ENCODE assay signal across 8 cellular contexts in the genomic region with DNA sequence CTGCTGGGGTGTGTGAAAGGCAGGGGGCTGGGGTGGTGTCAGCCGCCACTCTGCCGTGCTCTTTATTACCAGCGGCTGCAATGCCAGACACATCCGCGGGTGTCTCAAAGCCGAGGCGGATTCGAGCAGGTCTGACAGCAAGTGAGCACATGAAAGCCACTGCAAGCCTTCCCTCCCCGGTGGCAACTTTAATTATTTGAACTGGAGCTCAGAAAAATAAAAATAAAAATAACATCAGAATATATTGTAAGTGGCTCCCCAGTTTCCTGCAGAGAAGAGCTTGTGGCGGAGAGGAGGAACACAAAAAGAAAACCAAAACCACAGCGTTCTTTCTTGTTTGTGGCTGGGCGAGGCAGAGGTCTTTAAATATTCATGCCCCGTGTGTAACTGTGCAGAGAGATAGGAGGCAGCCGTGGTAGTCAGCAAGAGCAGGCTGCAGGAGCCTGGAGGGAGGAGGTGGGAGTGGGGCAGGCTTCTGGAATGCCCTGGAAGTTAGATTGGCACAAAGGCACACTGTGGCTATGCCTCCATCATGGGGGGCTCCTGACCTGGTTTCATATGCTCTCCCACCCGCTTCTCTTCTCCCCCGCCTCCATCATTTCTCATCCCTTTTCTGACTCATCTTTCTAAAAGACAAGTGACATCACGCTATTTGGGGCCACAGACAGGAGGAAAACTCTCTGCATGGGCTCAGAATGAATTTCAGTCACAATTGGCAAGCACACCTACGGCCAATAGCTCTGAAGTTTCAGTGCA.
DNase-seq lines count a peak whose midpoint lies in the region; ATAC-seq lines count a peak whose summit lies in the region.

No MANE protein-coding gene starts in this region.

- H3K36me3 Mint-ChIP-seq in activated naive CD4-positive, alpha-beta T cell treated with anti-CD3 and anti-CD28 coated beads, Interleukin-2, amount 50 U/mL, for 24 hours, result no peaks in the 10 kb centered on the region

- no peaks in the 10 kb centered on the region for H3K9me3 ChIP-seq in mucosa of rectum (ENCODE audit: control insufficient read depth in 2 of 2, low read length in 2 of 2)

- H3K4me1 Mint-ChIP-seq in activated naive CD4-positive, alpha-beta T cell treated with anti-CD3 and anti-CD28 coated beads, Interleukin-2, amount 50 U/mL, for 24 hours, result peaks cover 30% of the 10 kb centered on the region

- peaks cover 0 to 6% of the 10 kb centered on the region in 2 donors for H3K27me3 ChIP-seq in mucosa of rectum (ENCODE audit: control insufficient read depth in 2 of 2, insufficient read depth in 2 of 2, low read length in 2 of 2)

- H3K4me1 ChIP-seq in mucosa of rectum (ENCODE audit: control insufficient read depth in 2 of 2, insufficient read depth in 2 of 2, low read length in 2 of 2), result peaks cover 0 to 4% of the 10 kb centered on the region in 2 donors

- H3K4me3 ChIP-seq in mucosa of rectum (ENCODE audit: low read length in 2 of 2), result peak overlapping the region; percentile 20 to 50

- peaks cover 13% of the 10 kb centered on the region for H3K27me3 Mint-ChIP-seq in activated naive CD4-positive, alpha-beta T cell treated with anti-CD3 and anti-CD28 coated beads, Interleukin-2, amount 50 U/mL, for 24 hours

- H3K4me3 Mint-ChIP-seq in activated naive CD4-positive, alpha-beta T cell treated with anti-CD3 and anti-CD28 coated beads, Interleukin-2, amount 50 U/mL, for 24 hours, result peak overlapping the region; percentile 62

- H3K27ac ChIP-seq in mucosa of rectum (ENCODE audit: low read depth in 2 of 2, low read length in 2 of 2), result no peak overlapping the region

- H3K9me3 Mint-ChIP-seq in activated naive CD4-positive, alpha-beta T cell treated with anti-CD3 and anti-CD28 coated beads, Interleukin-2, amount 50 U/mL, for 24 hours, result no peaks in the 10 kb centered on the region

- H3K36me3 ChIP-seq in mucosa of rectum (ENCODE audit: control insufficient read depth in 2 of 2, insufficient read depth in 2 of 2, low read length in 2 of 2), result no peaks in the 10 kb centered on the region

- H3K27ac Mint-ChIP-seq in activated naive CD4-positive, alpha-beta T cell treated with anti-CD3 and anti-CD28 coated beads, Interleukin-2, amount 50 U/mL, for 24 hours, result peak overlapping the region; percentile 89

- H3K9ac ChIP-seq in mucosa of rectum (ENCODE audit: low read depth in 1 of 2, low read length in 2 of 2), result no peak overlapping the region

- peak; percentile 7 for DNase-seq in NCI-H1436 (lab: John Stamatoyannopoulos, UW)
- DNase-seq in NCI-H1436 treated with DMSO at 0.1 percent for 48 hours (lab: John Stamatoyannopoulos, UW), result no peak
- DNase-seq in SIG-M5 treated with dmso at 0.1 percent for 504 hours (lab: John Stamatoyannopoulos, UW; ENCODE audit: unreplicated experiment), result peak; percentile 78
- peak; percentile 5 to 66 (median 29) for DNase-seq in stimulated activated naive CD4-positive, alpha-beta T cell (lab: John Stamatoyannopoulos, UW)
- DNase-seq in NCI-H1105 treated with DMSO at 0.1 percent for 48 hours (lab: John Stamatoyannopoulos, UW), result no peak

- ATAC-seq in HG02981 (IDR thresholded peaks at IDR 0.05; ENCODE audit: unreplicated experiment), result peak; percentile 80

Comparison
In these comparisons a context has a peak if more than half of its experiments do, and no peak if none do; other contexts are left out.
1. DNase-seq: peak in NCI-H1436 (single experiment), SIG-M5 treated with dmso at 0.1 percent for 504 hours (single experiment) and stimulated activated naive CD4-positive, alpha-beta T cell (6 of 6); none in NCI-H1436 treated with DMSO at 0.1 percent for 48 hours (single experiment) and NCI-H1105 treated with DMSO at 0.1 percent for 48 hours (single experiment).